In genomic region chr5:78781611-78782356, GRCh38 we compare ENCODE assay signal across 19 cellular contexts.
DNase-seq lines count a peak whose midpoint lies in the region; ATAC-seq and TF ChIP-seq lines count a peak whose summit lies in the region.
"Had no signal": no experiment of that assay in that cellular context is flagged by ENCODE, and none has a peak within 500 bp of the region (broad histone marks: within the 10 kb centered on the region; RNA-seq: fewer than 3 reads in every experiment).

No MANE protein-coding gene starts in this region.

- H3K4me2 ChIP-seq in IMR-90 (ENCODE audit: low read depth, low read length) (no peak overlapping the region), mammary epithelial cell (ENCODE audit: insufficient read depth, low read depth, low read length) (no peak overlapping the region)
- H3K4me2 ChIP-seq: BLaER1 had no signal

- peak overlapping the region; percentile 47; the same call in 1 of the 2 replicates for H2BK20ac ChIP-seq in IMR-90 (ENCODE audit: low read depth, low read length)

- BruUV-seq in IMR-90 (replicated peaks; lab: Mats Ljungman, UMichigan) (no TSS peak), mammary epithelial cell (replicated peaks; lab: Mats Ljungman, UMichigan) (no TSS peak)

- peak overlapping the region; percentile 36; the same call in 1 of the 2 replicates for H3K4ac ChIP-seq in IMR-90 (ENCODE audit: low read depth, low read length)

- H3K27ac ChIP-seq in IMR-90 (ENCODE audit: insufficient read depth, low read length) (no peak overlapping the region), lower lobe of right lung (no peak overlapping the region), mammary epithelial cell (ENCODE audit: insufficient read depth, low read depth, low read length) (no peak overlapping the region)
- no peak overlapping the region for H3K27ac ChIP-seq in CD4-positive, alpha-beta T cell (ENCODE audit: low read depth, low read length)
- H3K27ac ChIP-seq: BLaER1 had no signal

- H2AFZ ChIP-seq in IMR-90 (replicated peaks; ENCODE audit: low read length, poor library complexity) (no peak overlapping the region), mammary epithelial cell (ENCODE audit: low read depth, low read length) (no peak overlapping the region)

- peak overlapping the region; percentile 22 for H3K27ac Mint-ChIP-seq in mesothelial cell of epicardium
- H3K27ac Mint-ChIP-seq in CD4-positive, alpha-beta T cell, result no peak overlapping the region
- H3K27ac Mint-ChIP-seq: CD8-positive, alpha-beta T cell had no signal

- peak overlapping the region; percentile 38 for H4K91ac ChIP-seq in IMR-90 (ENCODE audit: insufficient read depth, low read depth, low read length)

- H3K36me3 Mint-ChIP-seq in mesothelial cell of epicardium, result peaks cover 6% of the 10 kb centered on the region
- peaks cover 61% of the 10 kb centered on the region for H3K36me3 Mint-ChIP-seq in CD4-positive, alpha-beta T cell (ENCODE audit: low read depth)

- no peak overlapping the region; the same call in 1 of the 2 replicates for H2AK5ac ChIP-seq in IMR-90 (ENCODE audit: low read depth, low read length)

- DNase-seq in COLO829 (ENCODE audit: low spot score), result peak; percentile 9
- no peak for DNase-seq in IMR-90
- DNase-seq in SK-MEL-5 (ENCODE audit: low read depth, low spot score), result peak; percentile 46
- DNase-seq in mesothelial cell of epicardium (ENCODE audit: low spot score in 2 of 2, unreplicated experiment in 2 of 2), result no peak
- DNase-seq in lower lobe of right lung, result no peak
- no peak for DNase-seq in mammary epithelial cell
- DNase-seq in CD4-positive, alpha-beta T cell, result no peak
- DNase-seq: 8988T; CD8-positive, alpha-beta T cell; COR-L47; DMS153; DMS79; GF-D8; GOT3; H7 had no signal

- no peak overlapping the region for H3K4me3 ChIP-seq in IMR-90 (ENCODE audit: insufficient read depth, low read depth, low read length)
- no peak overlapping the region for H3K4me3 ChIP-seq in lower lobe of right lung
- no peak overlapping the region for H3K4me3 ChIP-seq in mammary epithelial cell (replicated peaks in 1 of 3; ENCODE audit: insufficient read depth in 1 of 3, low read depth in 2 of 3, low read length in 3 of 3)
- H3K4me3 ChIP-seq: BLaER1 had no signal

- H3K9me1 ChIP-seq in IMR-90 (ENCODE audit: insufficient read depth, low read length), result peaks cover 22% of the 10 kb centered on the region

- H3K27me3 ChIP-seq in IMR-90 (ENCODE audit: control insufficient read depth, insufficient read depth, low read length) (no peaks in the 10 kb centered on the region), lower lobe of right lung (ENCODE audit: low read depth) (no peaks in the 10 kb centered on the region), mammary epithelial cell (ENCODE audit: insufficient read depth, low read length) (no peaks in the 10 kb centered on the region)
- no peaks in the 10 kb centered on the region for H3K27me3 ChIP-seq in CD4-positive, alpha-beta T cell (ENCODE audit: control insufficient read depth, insufficient read depth, low read length)
- H3K27me3 ChIP-seq: BLaER1 had no signal

- H3K79me1 ChIP-seq in IMR-90 (ENCODE audit: low read depth in 1 of 2, low read length in 2 of 2), result no peaks in the 10 kb centered on the region

- H3K36me3 ChIP-seq in IMR-90 (ENCODE audit: control insufficient read depth, insufficient read depth, low read length) (no peaks in the 10 kb centered on the region), lower lobe of right lung (no peaks in the 10 kb centered on the region), mammary epithelial cell (ENCODE audit: insufficient read depth, low read length) (no peaks in the 10 kb centered on the region)

- peaks cover 14% of the 10 kb centered on the region for H3K4me1 Mint-ChIP-seq in mesothelial cell of epicardium
- H3K4me1 Mint-ChIP-seq in CD4-positive, alpha-beta T cell (ENCODE audit: low read depth), result no peaks in the 10 kb centered on the region
- H3K4me1 Mint-ChIP-seq: CD14-positive monocyte had no signal

- H3K79me2 ChIP-seq in mammary epithelial cell (ENCODE audit: insufficient read depth, low read length), result no peaks in the 10 kb centered on the region

- peak overlapping the region; percentile 6; the same call in 1 of the 2 replicates for H3K18ac ChIP-seq in IMR-90 (ENCODE audit: low read depth, low read length)

- no peak overlapping the region for H3K9ac ChIP-seq in IMR-90 (ENCODE audit: low read depth, low read length)
- no peak overlapping the region for H3K9ac ChIP-seq in mammary epithelial cell (ENCODE audit: insufficient read depth, low read length)
- H3K9ac ChIP-seq: BLaER1 had no signal

- no peak overlapping the region for H3K56ac ChIP-seq in IMR-90 (ENCODE audit: extremely low read depth, insufficient read depth, low read length)

- H3K4me1 ChIP-seq in IMR-90 (ENCODE audit: control insufficient read depth, insufficient read depth, low read length) (peaks cover 20% of the 10 kb centered on the region), lower lobe of right lung (no peaks in the 10 kb centered on the region), mammary epithelial cell (ENCODE audit: insufficient read depth, low read length) (peaks cover 10% of the 10 kb centered on the region)
- H3K4me1 ChIP-seq: BLaER1 had no signal

- ATAC-seq in IMR-90 (ENCODE audit: low read depth) (no peak), lower lobe of right lung (no peak), GM18868 (IDR thresholded peaks at IDR 0.05; ENCODE audit: unreplicated experiment) (no peak)
- ATAC-seq in CD4-positive, alpha-beta T cell (ENCODE audit: poor library complexity), result no peak
- ATAC-seq: CD8-positive, alpha-beta T cell; HCT116 had no signal

- 0 out of 2 replicates have a peak overlapping the region, but pooled peaks have one; percentile 6 for H2BK120ac ChIP-seq in IMR-90 (ENCODE audit: low read depth, low read length)

- POLR2A ChIA-PET in IMR-90 (lab: Charles Lee; ENCODE audit: unreplicated experiment), result no interaction called here
- POLR2A ChIA-PET in CD4-positive, alpha-beta T cell (lab: Charles Lee), result no interaction called here

- no peaks in the 10 kb centered on the region for H3K27me3 Mint-ChIP-seq in mesothelial cell of epicardium (ENCODE audit: low read depth)
- no peaks in the 10 kb centered on the region for H3K27me3 Mint-ChIP-seq in CD4-positive, alpha-beta T cell

- H4K5ac ChIP-seq in IMR-90 (ENCODE audit: low read depth, low read length), result no peak overlapping the region

- H3K14ac ChIP-seq in IMR-90 (replicated peaks; ENCODE audit: low read depth, low read length), result no peak overlapping the region

- intact Hi-C loops in IMR-90 (cut with micrococcal nuclease) (no loop called here), lower lobe of right lung (cut with DNase I) (no loop called here), mammary epithelial cell (cut with micrococcal nuclease) (no loop called here)
- intact Hi-C loops in CD4-positive, alpha-beta T cell (cut with DNase I, micrococcal nuclease), result no loop called here

- no peak overlapping the region for H2BK15ac ChIP-seq in IMR-90 (ENCODE audit: low read depth, low read length)

- no peak for TF ChIP-seq POLR2A in IMR-90 (IDR thresholded peaks at IDR 0.05; ENCODE audit: low read depth, low read length)

- no peak overlapping the region for H3K4me3 Mint-ChIP-seq in mesothelial cell of epicardium
- H3K4me3 Mint-ChIP-seq in CD4-positive, alpha-beta T cell, result no peak overlapping the region
- H3K4me3 Mint-ChIP-seq: CD14-positive monocyte; CD8-positive, alpha-beta T cell had no signal

- dilution Hi-C loops in IMR-90 (cut with HindIII; ENCODE audit: low sequenced_read_pairs, unreplicated experiment) (no loop called here), mammary epithelial cell (cut with HindIII; ENCODE audit: low sequenced_read_pairs) (no loop called here)

- CTCF ChIA-PET in IMR-90 (lab: Yijun Ruan, JAX), result no interaction called here
- CTCF ChIA-PET in mammary epithelial cell (lab: Charles Lee; ENCODE audit: low non-redundant PET), result interaction anchor here (0.5 kb wide), 1 partner anchor 141 kb away, joined by 4 read pairs; no protein-coding TSS in a partner anchor
- CTCF ChIA-PET in CD4-positive, alpha-beta T cell (lab: Charles Lee), result no interaction called here

- no peak overlapping the region for H3K23ac ChIP-seq in IMR-90 (ENCODE audit: low read depth, low read length)

- TF ChIP-seq RAD21 in IMR-90 (IDR thresholded peaks at IDR 0.05; ENCODE audit: low read length), result no peak

- no peak overlapping the region for H4K8ac ChIP-seq in IMR-90 (ENCODE audit: low read depth in 2 of 2, low read length in 2 of 2)

- in situ Hi-C loops in IMR-90 (cut with MboI; ENCODE audit: low sequenced_read_pairs), result no loop called here
- in situ Hi-C loops in SK-MEL-5 (cut with HindIII; ENCODE audit: low pct_unique_long_range_greater_than_20kb, low sequenced_read_pairs), result no loop called here
- in situ Hi-C loops in mammary epithelial cell (cut with MboI; ENCODE audit: low sequenced_read_pairs in 2 of 2), result no loop called here

- no peak overlapping the region for H2BK5ac ChIP-seq in IMR-90 (ENCODE audit: low read depth, low read length, poor library complexity, severe bottlenecking)

- H3K9me3 ChIP-seq in IMR-90 (ENCODE audit: control insufficient read depth, insufficient read depth, low read length), result peaks cover under 1% of the 10 kb centered on the region; the same call in 1 of the 2 replicates
- H3K9me3 ChIP-seq in lower lobe of right lung, result no peaks in the 10 kb centered on the region
- H3K9me3 ChIP-seq in mammary epithelial cell (replicated peaks; ENCODE audit: insufficient read depth, low read length), result no peaks in the 10 kb centered on the region
- no peaks in the 10 kb centered on the region for H3K9me3 ChIP-seq in CD4-positive, alpha-beta T cell (ENCODE audit: control insufficient read depth, low read length)
- H3K9me3 ChIP-seq: BLaER1 had no signal

- peaks cover 4% of the 10 kb centered on the region for H3K9me3 Mint-ChIP-seq in mesothelial cell of epicardium
- peaks cover 8% of the 10 kb centered on the region for H3K9me3 Mint-ChIP-seq in CD4-positive, alpha-beta T cell

- H4K20me1 ChIP-seq in IMR-90 (ENCODE audit: insufficient read depth, low read length) (no peaks in the 10 kb centered on the region), mammary epithelial cell (ENCODE audit: insufficient read depth, low read length) (no peaks in the 10 kb centered on the region)
- H4K20me1 ChIP-seq: BLaER1 had no signal

- no CpG with 5 or more reads among the region's 7 CpGs for WGBS in IMR-90 (ENCODE audit: extremely low coverage in 2 of 2, insufficient read length in 1 of 2), 2 experiments
- WGBS in mammary epithelial cell (ENCODE audit: low coverage, missing lambda C conversion rate), result 93% methylated on average over 5 of the region's 7 CpGs

- TF ChIP-seq CTCF in IMR-90 (conservative IDR thresholded peaks at IDR 0.05; ENCODE audit: low read depth, low read length) (no peak), mesothelial cell of epicardium (IDR thresholded peaks at IDR 0.05; ENCODE audit: unreplicated experiment) (no peak), lower lobe of right lung (IDR thresholded peaks at IDR 0.05) (no peak), mammary epithelial cell (conservative IDR thresholded peaks at IDR 0.05 in 1 of 2, IDR thresholded peaks at IDR 0.05 in 1 of 2; ENCODE audit: extremely low read depth in 1 of 2, insufficient read depth in 1 of 2, low read depth in 1 of 2, low read length in 2 of 2) (no peak)
- TF ChIP-seq CTCF in CD4-positive, alpha-beta T cell (IDR thresholded peaks at IDR 0.05), result no peak

- H2AK9ac ChIP-seq in IMR-90 (replicated peaks; ENCODE audit: low read depth, low read length, poor library complexity), result no peak overlapping the region

TF ChIP-seq in IMR-90, 13 proteins besides CTCF, POLR2A, EP300 and RAD21:
- TF ChIP-seq CEBPB (IDR thresholded peaks at IDR 0.05; ENCODE audit: low read depth, low read length), result no peak

Comparison
In these comparisons a context has a peak if more than half of its experiments do, and no peak if none do; other contexts are left out.
1. DNase-seq: peak in COLO829 (single experiment) and SK-MEL-5 (single experiment); none in IMR-90 (single experiment), mesothelial cell of epicardium (0 of 2), lower lobe of right lung (single experiment), mammary epithelial cell (single experiment) and CD4-positive, alpha-beta T cell (0 of 10).